In genomic region chr6:9140861-9141534, GRCh38 we compare ENCODE assay signal across 14 cellular contexts.
A peak's percentile ranks its signal among the peaks of the same experiment; 100 is the strongest.
DNase-seq lines count a peak whose midpoint lies in the region; ATAC-seq and TF ChIP-seq lines count a peak whose summit lies in the region.
"Had no signal": no experiment of that assay in that cellular context is flagged by ENCODE, and none has a peak within 500 bp of the region (broad histone marks: within the 10 kb centered on the region; RNA-seq: fewer than 3 reads in every experiment).

No MANE protein-coding gene starts in this region.

- H3K9me3 ChIP-seq in BE2C, result no peaks in the 10 kb centered on the region

- no peak for TF ChIP-seq CTCF in BE2C (IDR thresholded peaks at IDR 0.05; ENCODE audit: low read depth, low read length)
- TF ChIP-seq CTCF in foreskin keratinocyte (conservative IDR thresholded peaks at IDR 0.05), result no peak

- no peak overlapping the region for H3K27ac ChIP-seq in foreskin keratinocyte

- H3K27me3 ChIP-seq in BE2C, result no peaks in the 10 kb centered on the region
- H3K27me3 ChIP-seq in foreskin keratinocyte, result no peaks in the 10 kb centered on the region

- no peaks in the 10 kb centered on the region for H3K36me3 ChIP-seq in BE2C

- H3K4me1 ChIP-seq in BE2C, result no peaks in the 10 kb centered on the region
- peaks cover 13% of the 10 kb centered on the region for H3K4me1 ChIP-seq in foreskin keratinocyte

- ATAC-seq in foreskin keratinocyte, result no peak
- ATAC-seq: T-helper 17 cell had no signal

- DNase-seq in NCI-H2107 treated with DMSO at 0.1 percent for 48 hours (lab: John Stamatoyannopoulos, UW; ENCODE audit: unreplicated experiment) (peak; percentile 27), NCI-H2107 (lab: John Stamatoyannopoulos, UW) (no peak), NCI-H2227 treated with DMSO at 0.1 percent for 48 hours (lab: John Stamatoyannopoulos, UW) (peak; percentile 57), dedifferentiated amniotic fluid mesenchymal stem cell (ENCODE audit: extremely low spot score) (peak; percentile 79), stromal cell of bone marrow (ENCODE audit: low read depth) (peak; percentile 43), BE2C (no peak), foreskin keratinocyte (no peak)
- no peak for DNase-seq in activated CD4-positive, CD25-positive, alpha-beta regulatory T cell treated with anti-CD3 and anti-CD28 coated beads, Interleukin-2, amount 50 U/mL, for 72 hours
- DNase-seq: activated CD8-positive, alpha-beta memory T cell treated with anti-CD3 and anti-CD28 coated beads, Interleukin-2, amount 50 U/mL, for 4 hours; cerebellar nuclear complex; NCI-H526 treated with DMSO at 0.1 percent for 48 hours; stimulated activated CD8-positive, alpha-beta memory T cell treated with anti-CD3 and anti-CD28 coated beads, Interleukin-4, amount 100 ng/mL, for 48 hours; T-helper 17 cell had no signal

- H3K4me3 ChIP-seq in BE2C (ENCODE audit: low read depth, low read length), result no peak overlapping the region
- H3K4me3 ChIP-seq: skin epidermis had no signal

Comparison
In these comparisons a context has a peak if more than half of its experiments do, and no peak if none do; other contexts are left out.
1. DNase-seq: peak in NCI-H2107 treated with DMSO at 0.1 percent for 48 hours (single experiment), NCI-H2227 treated with DMSO at 0.1 percent for 48 hours (single experiment), dedifferentiated amniotic fluid mesenchymal stem cell (single experiment) and stromal cell of bone marrow (single experiment); none in NCI-H2107 (single experiment), BE2C (single experiment), foreskin keratinocyte (0 of 2) and activated CD4-positive, CD25-positive, alpha-beta regulatory T cell treated with anti-CD3 and anti-CD28 coated beads, Interleukin-2, amount 50 U/mL, for 72 hours (single experiment).